1 cellular context compared by ENCODE assay signal in genomic region chr16:51113254-51114125, GRCh38.
TF ChIP-seq lines count a peak whose summit lies in the region.

No MANE protein-coding gene starts in this region.

TF ChIP-seq in GM12878, 131 proteins besides CTCF, POLR2A, EP300 and RAD21:
- TF ChIP-seq MEF2B (IDR thresholded peaks at IDR 0.05; ENCODE audit: partially characterized antibody, poor library complexity, severe bottlenecking), result peak; percentile 30
- TF ChIP-seq SMAD1 (IDR thresholded peaks at IDR 0.05; ENCODE audit: low read depth, partially characterized antibody), result no peak
- peak; percentile 76 for TF ChIP-seq NR2F1 (conservative IDR thresholded peaks at IDR 0.05)
- TF ChIP-seq KLF5 (IDR thresholded peaks at IDR 0.05; ENCODE audit: partially characterized antibody), result no peak
- TF ChIP-seq BMI1 (IDR thresholded peaks at IDR 0.05; ENCODE audit: borderline replicate concordance), result no peak
- TF ChIP-seq SUZ12 (IDR thresholded peaks at IDR 0.05; ENCODE audit: unreplicated experiment), result no peak
- no peak for TF ChIP-seq STAT1 (conservative IDR thresholded peaks at IDR 0.05)
- no peak for TF ChIP-seq STAT3 (IDR thresholded peaks at IDR 0.05; ENCODE audit: low read depth, low read length)
- TF ChIP-seq NFIC (IDR thresholded peaks at IDR 0.05; ENCODE audit: low read depth, low read length), result no peak
- TF ChIP-seq ETV6 (conservative IDR thresholded peaks at IDR 0.05 in 1 of 2, IDR thresholded peaks at IDR 0.05 in 1 of 2; ENCODE audit: borderline replicate concordance in 1 of 2, low read depth in 1 of 2), result no peak
- no peak for TF ChIP-seq ZZZ3 (IDR thresholded peaks at IDR 0.05; ENCODE audit: control insufficient read depth, insufficient read length, low read depth)
